8 cellular contexts compared by ENCODE assay signal in the genomic region with DNA sequence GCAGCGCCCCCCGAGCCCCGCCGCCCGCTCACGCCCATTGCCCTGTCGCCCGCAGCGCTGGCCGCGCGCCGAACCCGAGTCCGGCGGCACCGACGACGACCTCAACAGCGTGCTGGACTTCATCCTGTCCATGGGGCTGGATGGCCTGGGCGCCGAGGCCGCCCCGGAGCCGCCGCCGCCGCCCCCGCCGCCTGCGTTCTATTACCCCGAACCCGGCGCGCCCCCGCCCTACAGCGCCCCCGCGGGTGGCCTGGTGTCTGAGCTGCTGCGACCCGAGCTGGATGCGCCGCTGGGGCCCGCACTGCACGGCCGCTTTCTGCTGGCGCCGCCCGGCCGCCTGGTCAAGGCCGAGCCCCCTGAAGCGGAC. TPM values are rescaled to one million over a fixed set of nuclear protein-coding genes. Genes with fewer than 3 reads are reported as not detected.
DNase-seq lines count a peak whose midpoint lies in the region; ATAC-seq and TF ChIP-seq lines count a peak whose summit lies in the region.

No MANE protein-coding gene starts in this region.

- TF ChIP-seq EP300 in SK-N-SH (IDR thresholded peaks at IDR 0.05; ENCODE audit: borderline replicate concordance in 1 of 2, low read depth in 1 of 2, low read length in 1 of 2) = no peak

- no peak overlapping the region for H3K27ac ChIP-seq in SK-N-SH (ENCODE audit: low read depth in 2 of 2, low read length in 1 of 2)

- H3K36me3 ChIP-seq in SK-N-SH (replicated peaks in 1 of 2; ENCODE audit: control insufficient read depth in 1 of 2, insufficient read depth in 2 of 2, low read length in 1 of 2) (peaks cover 0 to 3% of the 10 kb centered on the region in 2 experiments), skeletal muscle satellite cell (ENCODE audit: insufficient read depth, low read length) (peaks cover 28% of the 10 kb centered on the region)

- peak; percentile 65 for DNase-seq in SK-N-SH
- DNase-seq in activated naive CD4-positive, alpha-beta T cell treated with anti-CD3 and anti-CD28 coated beads for 36 hours = peak; percentile 36
- no peak for DNase-seq in left cardiac atrium
- DNase-seq in NCI-H1930 (lab: John Stamatoyannopoulos, UW) = no peak

- peaks cover 0 to 2% (median 0%) of the 10 kb centered on the region in 3 donors for H3K9me3 Mint-ChIP-seq in IgD-negative memory B cell
- no peaks in the 10 kb centered on the region for H3K9me3 Mint-ChIP-seq in activated naive CD4-positive, alpha-beta T cell treated with anti-CD3 and anti-CD28 coated beads for 36 hours

- H2AFZ ChIP-seq in SK-N-SH (ENCODE audit: low read depth) = no peak overlapping the region; the same call in 1 of the 2 replicates

- H3K27me3 ChIP-seq in SK-N-SH (ENCODE audit: insufficient read depth) = peaks cover 33% of the 10 kb centered on the region; the same call in 1 of the 2 replicates
- no peaks in the 10 kb centered on the region for H3K27me3 ChIP-seq in skeletal muscle satellite cell (ENCODE audit: control insufficient read depth, insufficient read depth, low read length)

- peak overlapping the region; percentile 77 to 96 (median 84) for H3K4me3 Mint-ChIP-seq in IgD-negative memory B cell
- peak overlapping the region; percentile 58 for H3K4me3 Mint-ChIP-seq in activated naive CD4-positive, alpha-beta T cell treated with anti-CD3 and anti-CD28 coated beads for 36 hours

- peak overlapping the region; percentile 52 to 65 for H3K4me3 ChIP-seq in SK-N-SH (ENCODE audit: low read depth in 2 of 2, low read length in 1 of 2)
- peak overlapping the region; percentile 92 for H3K4me3 ChIP-seq in skeletal muscle satellite cell (ENCODE audit: low read length)

- intact Hi-C loops in activated naive CD4-positive, alpha-beta T cell treated with anti-CD3 and anti-CD28 coated beads for 36 hours (cut with micrococcal nuclease) = no loop called here
- intact Hi-C loops in left cardiac atrium (cut with DNase I) = loop anchor here (5.0 kb wide), 2 partner anchors 57 to 78 kb away; no protein-coding TSS in a partner anchor

- POLR2A ChIA-PET in SK-N-SH (lab: Yijun Ruan, JAX) = no interaction called here

- H3K9me3 ChIP-seq in SK-N-SH = no peaks in the 10 kb centered on the region
- H3K9me3 ChIP-seq in skeletal muscle satellite cell (replicated peaks; ENCODE audit: low read length) = no peaks in the 10 kb centered on the region

- H3K27me3 Mint-ChIP-seq in IgD-negative memory B cell = no peaks in the 10 kb centered on the region
- H3K27me3 Mint-ChIP-seq in activated naive CD4-positive, alpha-beta T cell treated with anti-CD3 and anti-CD28 coated beads for 36 hours (ENCODE audit: low read depth) = peaks cover 14% of the 10 kb centered on the region

- peak overlapping the region; percentile 76; the same call in 1 of the 2 replicates for H3K4me2 ChIP-seq in SK-N-SH
- H3K4me2 ChIP-seq in skeletal muscle satellite cell (ENCODE audit: low read length) = peak overlapping the region; percentile 94

- peaks cover 19% of the 10 kb centered on the region; the same call in 1 of the 2 replicates for H3K79me2 ChIP-seq in SK-N-SH (ENCODE audit: insufficient read depth)

- peaks cover 35% of the 10 kb centered on the region for H4K20me1 ChIP-seq in SK-N-SH (ENCODE audit: insufficient read depth)

- peak overlapping the region; percentile 82 for H3K9ac ChIP-seq in SK-N-SH
- peak overlapping the region; percentile 94 for H3K9ac ChIP-seq in skeletal muscle satellite cell (ENCODE audit: low read depth, low read length)

- peak overlapping the region; percentile 80 to 100 (median 100) for H3K27ac Mint-ChIP-seq in IgD-negative memory B cell
- no peak overlapping the region for H3K27ac Mint-ChIP-seq in activated naive CD4-positive, alpha-beta T cell treated with anti-CD3 and anti-CD28 coated beads for 36 hours

- no CpG with 5 or more reads among the region's 52 CpGs for WGBS in SK-N-SH (ENCODE audit: low lambda C conversion rate)

- ATAC-seq in SK-N-SH treated with all-trans-retinoic acid at 6 μM for 48 hours (no peak), left cardiac atrium (peak; percentile 3 to 5), HG03159 (IDR thresholded peaks at IDR 0.05; ENCODE audit: unreplicated experiment) (no peak)

- peaks cover 36 to 47% (median 38%) of the 10 kb centered on the region in 3 donors for H3K4me1 Mint-ChIP-seq in IgD-negative memory B cell
- H3K4me1 Mint-ChIP-seq in activated naive CD4-positive, alpha-beta T cell treated with anti-CD3 and anti-CD28 coated beads for 36 hours (ENCODE audit: low read depth) = peaks cover 50% of the 10 kb centered on the region

- TF ChIP-seq CTCF in SK-N-SH (IDR thresholded peaks at IDR 0.05) = peak; percentile 29

- no peak for TF ChIP-seq RAD21 in SK-N-SH (IDR thresholded peaks at IDR 0.05; ENCODE audit: low read length)

- peaks cover 25% of the 10 kb centered on the region for H3K36me3 Mint-ChIP-seq in IgD-negative memory B cell
- H3K36me3 Mint-ChIP-seq in activated naive CD4-positive, alpha-beta T cell treated with anti-CD3 and anti-CD28 coated beads for 36 hours (ENCODE audit: low read depth) = peaks cover 2% of the 10 kb centered on the region

- H3F3A ChIP-seq in SK-N-SH (replicated peaks; ENCODE audit: insufficient read depth) = peaks cover 38% of the 10 kb centered on the region

- no peaks in the 10 kb centered on the region for H3K9me2 ChIP-seq in SK-N-SH

- CTCF ChIA-PET in SK-N-SH (lab: Yijun Ruan, JAX) = interaction anchor here (0.7 kb wide), 1 partner anchor 78 kb away, joined by 3 read pairs; no protein-coding TSS in a partner anchor
- CTCF ChIA-PET in activated naive CD4-positive, alpha-beta T cell treated with anti-CD3 and anti-CD28 coated beads for 36 hours (lab: Charles Lee) = interaction anchor here (0.7 to 0.9 kb wide), 2 partner anchors 9 to 58 kb away, joined by 3 to 4 read pairs; no protein-coding TSS in a partner anchor

- H3K4me1 ChIP-seq in SK-N-SH (ENCODE audit: control insufficient read depth in 1 of 2, insufficient read depth in 2 of 2, low read depth in 1 of 2, low read length in 1 of 2) (no peaks in the 10 kb centered on the region), skeletal muscle satellite cell (ENCODE audit: control insufficient read depth, insufficient read depth, low read length) (peaks cover 35% of the 10 kb centered on the region)

TF ChIP-seq in SK-N-SH, 30 proteins besides CTCF, POLR2A, EP300 and RAD21:
- no peak for TF ChIP-seq POLR2AphosphoS5 (IDR thresholded peaks at IDR 0.05; ENCODE audit: low read depth, low read length)
- TF ChIP-seq TCF12 (IDR thresholded peaks at IDR 0.05) = no peak

TF ChIP-seq in SK-N-SH treated with all-trans-retinoic acid at 6 μM for 48 hours, 23 proteins besides CTCF, POLR2A, EP300 and RAD21 (continues in another document):
- no peak for TF ChIP-seq RARB (CRISPR knock-in tag; IDR thresholded peaks at IDR 0.05)
- no peak for TF ChIP-seq PPARA (CRISPR knock-in tag; IDR thresholded peaks at IDR 0.05; ENCODE audit: borderline replicate concordance)
- TF ChIP-seq, protein P1, sequence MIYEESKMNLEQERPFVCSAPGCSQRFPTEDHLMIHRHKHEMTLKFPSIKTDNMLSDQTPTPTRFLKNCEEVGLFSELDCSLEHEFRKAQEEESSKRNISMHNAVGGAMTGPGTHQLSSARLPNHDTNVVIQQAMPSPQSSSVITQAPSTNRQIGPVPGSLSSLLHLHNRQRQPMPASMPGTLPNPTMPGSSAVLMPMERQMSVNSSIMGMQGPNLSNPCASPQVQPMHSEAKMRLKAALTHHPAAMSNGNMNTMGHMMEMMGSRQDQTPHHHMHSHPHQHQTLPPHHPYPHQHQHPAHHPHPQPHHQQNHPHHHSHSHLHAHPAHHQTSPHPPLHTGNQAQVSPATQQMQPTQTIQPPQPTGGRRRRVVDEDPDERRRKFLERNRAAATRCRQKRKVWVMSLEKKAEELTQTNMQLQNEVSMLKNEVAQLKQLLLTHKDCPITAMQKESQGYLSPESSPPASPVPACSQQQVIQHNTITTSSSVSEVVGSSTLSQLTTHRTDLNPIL (CRISPR knock-in tag; IDR thresholded peaks at IDR 0.05; ENCODE audit: low read depth) = no peak
- no peak for TF ChIP-seq ISL1 (CRISPR knock-in tag; IDR thresholded peaks at IDR 0.05)
- TF ChIP-seq ESRRG (CRISPR knock-in tag; IDR thresholded peaks at IDR 0.05) = no peak
- no peak for TF ChIP-seq POU6F1 (CRISPR knock-in tag; IDR thresholded peaks at IDR 0.05; ENCODE audit: borderline replicate concordance, low read depth)
- TF ChIP-seq ZNF70 (CRISPR knock-in tag; IDR thresholded peaks at IDR 0.05) = no peak
- TF ChIP-seq, protein P2, sequence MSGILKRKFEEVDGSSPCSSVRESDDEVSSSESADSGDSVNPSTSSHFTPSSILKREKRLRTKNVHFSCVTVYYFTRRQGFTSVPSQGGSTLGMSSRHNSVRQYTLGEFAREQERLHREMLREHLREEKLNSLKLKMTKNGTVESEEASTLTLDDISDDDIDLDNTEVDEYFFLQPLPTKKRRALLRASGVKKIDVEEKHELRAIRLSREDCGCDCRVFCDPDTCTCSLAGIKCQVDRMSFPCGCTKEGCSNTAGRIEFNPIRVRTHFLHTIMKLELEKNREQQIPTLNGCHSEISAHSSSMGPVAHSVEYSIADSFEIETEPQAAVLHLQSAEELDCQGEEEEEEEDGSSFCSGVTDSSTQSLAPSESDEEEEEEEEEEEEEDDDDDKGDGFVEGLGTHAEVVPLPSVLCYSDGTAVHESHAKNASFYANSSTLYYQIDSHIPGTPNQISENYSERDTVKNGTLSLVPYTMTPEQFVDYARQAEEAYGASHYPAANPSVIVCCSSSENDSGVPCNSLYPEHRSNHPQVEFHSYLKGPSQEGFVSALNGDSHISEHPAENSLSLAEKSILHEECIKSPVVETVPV (CRISPR knock-in tag; IDR thresholded peaks at IDR 0.05) = no peak
- no peak for TF ChIP-seq ZFP3 (CRISPR knock-in tag; IDR thresholded peaks at IDR 0.05)
- no peak for TF ChIP-seq SNAI2 (CRISPR knock-in tag; IDR thresholded peaks at IDR 0.05)
- no peak for TF ChIP-seq CSDC2 (CRISPR knock-in tag; IDR thresholded peaks at IDR 0.05)

RNA-seq across cellular contexts. Expression of gene KLF2, which starts 0.5 kb away (rescaled TPM):
- polyA plus RNA-seq in SK-N-SH (2012; rRNA removed) (2.8 and 6.9 TPM in 2 replicates), IgD-negative memory B cell (199 TPM)
- polyA plus RNA-seq in SK-N-SH (2012; cell fraction: cytosol; rRNA removed) = 3.7 and 6.6 TPM in 2 replicates
- polyA plus RNA-seq in SK-N-SH (2012; cell fraction: nucleus; rRNA removed) = 18.9 and 48.1 TPM in 2 replicates
- total RNA-seq in activated naive CD4-positive, alpha-beta T cell treated with anti-CD3 and anti-CD28 coated beads for 36 hours = under 1 TPM; 0.22 to 0.69 TPM
- total RNA-seq in left cardiac atrium = 10 to 100 TPM; 66.4 to 77.5 TPM
- total RNA-seq in skeletal muscle satellite cell (2012; rRNA removed) = 0.25 and 2.0 TPM in 2 replicates

Comparison
In these comparisons a context has a peak if more than half of its experiments do, and no peak if none do; other contexts are left out.
1. DNase-seq: peak in SK-N-SH (single experiment) and activated naive CD4-positive, alpha-beta T cell treated with anti-CD3 and anti-CD28 coated beads for 36 hours (single experiment); none in left cardiac atrium (single experiment) and NCI-H1930 (0 of 2).
2. ATAC-seq: peak in left cardiac atrium (2 of 2); none in SK-N-SH treated with all-trans-retinoic acid at 6 μM for 48 hours (single experiment) and HG03159 (single experiment).
3. RNA of gene KLF2, which starts 0.5 kb away (total RNA-seq): 66.4 to 77.5 TPM in left cardiac atrium; 0.22 to 0.69 TPM in activated naive CD4-positive, alpha-beta T cell treated with anti-CD3 and anti-CD28 coated beads for 36 hours; every median in the first group is over 10 times any median in the second.